Comparison of ENCODE assay signal across 1 cellular context in genomic region chr14:92382677-92383076, GRCh38.
TF ChIP-seq lines count a peak whose summit lies in the region.

No MANE protein-coding gene starts in this region.

TF ChIP-seq in GM12878, 131 proteins besides CTCF, POLR2A, EP300 and RAD21 (continued from another document):
- no peak for TF ChIP-seq USF2 (IDR thresholded peaks at IDR 0.05; ENCODE audit: borderline replicate concordance, low read depth, low read length)
- no peak for TF ChIP-seq CHD4 (IDR thresholded peaks at IDR 0.05)
- TF ChIP-seq CHD2 (IDR thresholded peaks at IDR 0.05; ENCODE audit: borderline replicate concordance, low read depth, low read length), result no peak
- TF ChIP-seq IKZF1 (conservative IDR thresholded peaks at IDR 0.05), result no peak
- TF ChIP-seq TARDBP (IDR thresholded peaks at IDR 0.05; ENCODE audit: borderline replicate concordance), result no peak
- no peak for TF ChIP-seq MEF2A (IDR thresholded peaks at IDR 0.05; ENCODE audit: insufficient read depth, low read depth, low read length)
- TF ChIP-seq NRF1 (conservative IDR thresholded peaks at IDR 0.05; ENCODE audit: low read depth, low read length), result no peak
- TF ChIP-seq CBX3 (IDR thresholded peaks at IDR 0.05; ENCODE audit: borderline replicate concordance, low read depth), result no peak
- TF ChIP-seq SRF (IDR thresholded peaks at IDR 0.05; ENCODE audit: low read depth in 2 of 2, low read length in 2 of 2), result no peak
- TF ChIP-seq ZNF24 (IDR thresholded peaks at IDR 0.05), result no peak
